8 cellular contexts compared by ENCODE assay signal in genomic region chr17:66426397-66427033, GRCh38.
DNase-seq lines count a peak whose midpoint lies in the region; ATAC-seq and TF ChIP-seq lines count a peak whose summit lies in the region.

No MANE protein-coding gene starts in this region.

- peak overlapping the region; percentile 67 to 85 (median 78) for H3K27ac Mint-ChIP-seq in naive thymus-derived CD8-positive, alpha-beta T cell

- POLR2A ChIA-PET in naive thymus-derived CD8-positive, alpha-beta T cell (lab: Charles Lee), result interaction anchor here (0.8 kb wide), 2 partner anchors 24 to 122 kb away, joined by 4 to 5 read pairs; no protein-coding TSS in a partner anchor

- no peaks in the 10 kb centered on the region for H3K36me3 Mint-ChIP-seq in naive thymus-derived CD8-positive, alpha-beta T cell

- TF ChIP-seq CTCF in GM12872 (IDR thresholded peaks at IDR 0.05; ENCODE audit: insufficient read depth, low read depth, low read length) (peak; percentile 38; the same call in 1 of the 3 replicates), NB4 (IDR thresholded peaks at IDR 0.05; ENCODE audit: low read depth, low read length) (no peak)

- TF ChIP-seq POLR2A in NB4 (IDR thresholded peaks at IDR 0.05; ENCODE audit: extremely low read depth, insufficient read length), result no peak

- intact Hi-C loops in head of caudate nucleus (cut with DNase I), result no loop called here

- H3K4me3 ChIP-seq in NB4 (ENCODE audit: low read depth, low read length), result no peak overlapping the region

- peaks cover 41 to 91% (median 73%) of the 10 kb centered on the region in 4 donors for H3K4me1 Mint-ChIP-seq in naive thymus-derived CD8-positive, alpha-beta T cell

- peak overlapping the region in 9 of 10 donors; percentile 19 to 79 (median 62) for H3K4me3 Mint-ChIP-seq in naive thymus-derived CD8-positive, alpha-beta T cell

- peak; percentile 98 for ATAC-seq in naive thymus-derived CD8-positive, alpha-beta T cell
- no peak for ATAC-seq in HG02759 (IDR thresholded peaks at IDR 0.05; ENCODE audit: unreplicated experiment)

- DNase-seq in NB4 (ENCODE audit: low read depth) (peak; percentile 61), head of caudate nucleus (no peak), NCI-H2227 (lab: John Stamatoyannopoulos, UW; ENCODE audit: unreplicated experiment) (no peak), NCI-H1694 (lab: John Stamatoyannopoulos, UW) (no peak)
- DNase-seq in activated effector memory CD4-positive, alpha-beta T cell treated with anti-CD3 and anti-CD28 coated beads, Interleukin-2, amount 50 U/mL, for 16 hours, result peak; percentile 72
- DNase-seq in naive thymus-derived CD8-positive, alpha-beta T cell, result peak in 9 of 10 donors; percentile 29 to 73 (median 56)

- H3K9me3 Mint-ChIP-seq in naive thymus-derived CD8-positive, alpha-beta T cell, result no peaks in the 10 kb centered on the region

- H3K27me3 Mint-ChIP-seq in naive thymus-derived CD8-positive, alpha-beta T cell, result no peaks in the 10 kb centered on the region

Comparison
In these comparisons a context has a peak if more than half of its experiments do, and no peak if none do; other contexts are left out.
1. DNase-seq: peak in NB4 (single experiment), activated effector memory CD4-positive, alpha-beta T cell treated with anti-CD3 and anti-CD28 coated beads, Interleukin-2, amount 50 U/mL, for 16 hours (single experiment) and naive thymus-derived CD8-positive, alpha-beta T cell (9 of 10); none in head of caudate nucleus (0 of 42), NCI-H2227 (single experiment) and NCI-H1694 (single experiment).